Comparison of ENCODE assay signal across 24 cellular contexts in the genomic region with DNA sequence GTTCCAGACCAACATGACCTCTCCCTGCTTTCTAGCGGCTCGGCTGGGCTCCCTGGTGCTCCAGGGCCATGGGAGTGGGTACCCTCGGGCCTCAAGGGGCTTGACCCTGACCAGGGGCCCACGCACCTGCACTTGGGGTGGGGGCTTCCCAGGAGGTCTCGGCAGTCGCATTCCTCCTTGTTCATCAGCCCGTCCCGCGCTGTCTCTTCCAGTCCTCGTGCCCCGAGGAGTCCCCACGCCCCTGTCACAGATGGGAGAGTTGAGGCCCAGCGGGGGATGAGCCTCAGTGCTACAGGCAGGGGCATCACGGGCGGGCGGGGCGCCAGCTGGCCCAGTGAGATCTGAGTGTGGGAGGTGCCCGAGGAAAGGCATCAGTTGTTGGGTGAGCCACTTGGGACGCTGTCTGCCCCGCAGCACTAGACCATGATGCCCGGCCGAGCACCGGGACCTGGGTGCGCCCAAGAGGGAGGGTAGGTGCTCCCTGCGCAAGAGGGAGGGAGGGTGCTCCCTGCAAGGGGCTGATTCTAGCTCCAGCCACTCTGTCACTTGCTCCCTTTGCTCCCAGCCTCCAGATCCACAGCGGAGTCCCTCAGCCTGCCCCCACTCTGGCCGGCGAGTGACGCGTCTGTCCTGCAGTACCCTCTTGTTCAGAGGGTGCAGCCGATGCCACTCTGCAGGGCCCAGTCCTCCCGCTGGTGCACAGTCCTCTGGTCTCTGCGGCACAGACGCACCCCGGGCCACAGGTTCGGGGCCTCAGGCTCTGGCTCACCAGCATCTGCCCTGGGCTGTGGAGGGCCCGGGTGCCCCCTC. TPM values are rescaled to one million over a fixed set of nuclear protein-coding genes. Genes with fewer than 3 reads are reported as not detected.
DNase-seq lines count a peak whose midpoint lies in the region; ATAC-seq and TF ChIP-seq lines count a peak whose summit lies in the region.
"Had no signal": no experiment of that assay in that cellular context is flagged by ENCODE, and none has a peak within 500 bp of the region (broad histone marks: within the 10 kb centered on the region; RNA-seq: fewer than 3 reads in every experiment).

No MANE protein-coding gene starts in this region.

- H3K9me3 ChIP-seq in breast epithelium (no peaks in the 10 kb centered on the region), mammary epithelial cell (replicated peaks; ENCODE audit: insufficient read depth, low read length) (no peaks in the 10 kb centered on the region), HAP-1 (no peaks in the 10 kb centered on the region)
- H3K9me3 ChIP-seq: Caco-2, heart right ventricle, upper lobe of left lung had no signal

- H3K27me3 ChIP-seq in breast epithelium (peaks cover 0 to 19% of the 10 kb centered on the region in 2 donors), mammary epithelial cell (ENCODE audit: insufficient read depth, low read length) (no peaks in the 10 kb centered on the region), HAP-1 (ENCODE audit: low read depth) (no peaks in the 10 kb centered on the region)

- no peak for TF ChIP-seq POLR2A in breast epithelium (IDR thresholded peaks at IDR 0.05)

- WGBS in mammary epithelial cell (ENCODE audit: low coverage, missing lambda C conversion rate) = 76% methylated on average over 10 of the region's 37 CpGs

- H3K4me1 Mint-ChIP-seq in activated naive CD8-positive, alpha-beta T cell treated with anti-CD3 and anti-CD28 coated beads, Interleukin-2, amount 50 U/mL, for 24 hours = peaks cover 4% of the 10 kb centered on the region
- peaks cover 8% of the 10 kb centered on the region for H3K4me1 Mint-ChIP-seq in stimulated activated effector memory CD8-positive, alpha-beta T cell treated with anti-CD3 and anti-CD28 coated beads, Interleukin-12 subunit alpha, Interleukin-12 subunit beta, amount 100 ng/mL, for 72 hours
- no peaks in the 10 kb centered on the region for H3K4me1 Mint-ChIP-seq in immature natural killer cell
- H3K4me1 Mint-ChIP-seq: activated T-helper 17 cell treated with anti-CD3 and anti-CD28 coated beads, Interleukin-2, amount 50 U/mL, for 72 hours had no signal

- H3K4me3 ChIP-seq in breast epithelium (peak overlapping the region in 2 of 3 donors; percentile 11 to 44), mammary epithelial cell (replicated peaks in 1 of 3; ENCODE audit: insufficient read depth in 1 of 3, low read depth in 2 of 3, low read length in 3 of 3) (no peak overlapping the region), HAP-1 (no peak overlapping the region), coronary artery (no peak overlapping the region)
- H3K4me3 ChIP-seq: heart right ventricle, smooth muscle cell, upper lobe of left lung had no signal

- H4K20me1 ChIP-seq in mammary epithelial cell (ENCODE audit: insufficient read depth, low read length) = no peaks in the 10 kb centered on the region

- intact Hi-C loops in breast epithelium (cut with DNase I; ENCODE audit: low total_unique reads) = loop anchor here (10.0 kb wide), 1 partner anchor 153 kb away; no protein-coding TSS in a partner anchor
- intact Hi-C loops in mammary epithelial cell (cut with micrococcal nuclease) = no loop called here

- H3K27ac Mint-ChIP-seq in activated naive CD8-positive, alpha-beta T cell treated with anti-CD3 and anti-CD28 coated beads, Interleukin-2, amount 50 U/mL, for 24 hours = no peak overlapping the region
- no peak overlapping the region for H3K27ac Mint-ChIP-seq in stimulated activated effector memory CD8-positive, alpha-beta T cell treated with anti-CD3 and anti-CD28 coated beads, Interleukin-12 subunit alpha, Interleukin-12 subunit beta, amount 100 ng/mL, for 72 hours
- no peak overlapping the region for H3K27ac Mint-ChIP-seq in immature natural killer cell
- H3K27ac Mint-ChIP-seq: activated naive CD4-positive, alpha-beta T cell treated with anti-CD3 and anti-CD28 coated beads, Interleukin-2, amount 50 U/mL, for 72 hours; activated T-helper 17 cell treated with anti-CD3 and anti-CD28 coated beads, Interleukin-2, amount 50 U/mL, for 72 hours; naive thymus-derived CD4-positive, alpha-beta T cell had no signal

- no peak overlapping the region for H3K9ac ChIP-seq in mammary epithelial cell (ENCODE audit: insufficient read depth, low read length)

- H3K79me2 ChIP-seq in mammary epithelial cell (ENCODE audit: insufficient read depth, low read length) = no peaks in the 10 kb centered on the region

- peak; percentile 26 for ATAC-seq in activated naive CD8-positive, alpha-beta T cell treated with anti-CD3 and anti-CD28 coated beads, Interleukin-2, amount 50 U/mL, for 24 hours
- peak; percentile 17 for ATAC-seq in stimulated activated effector memory CD8-positive, alpha-beta T cell treated with anti-CD3 and anti-CD28 coated beads, Interleukin-12 subunit alpha, Interleukin-12 subunit beta, amount 100 ng/mL, for 72 hours
- ATAC-seq: left colon had no signal

- dilution Hi-C loops in mammary epithelial cell (cut with HindIII; ENCODE audit: low sequenced_read_pairs) = no loop called here

- no peak overlapping the region for H3K4me2 ChIP-seq in mammary epithelial cell (ENCODE audit: insufficient read depth, low read depth, low read length)
- H3K4me2 ChIP-seq: smooth muscle cell had no signal

- H3K36me3 ChIP-seq in breast epithelium (no peaks in the 10 kb centered on the region), mammary epithelial cell (ENCODE audit: insufficient read depth, low read length) (no peaks in the 10 kb centered on the region), HAP-1 (replicated peaks) (peaks cover 9% of the 10 kb centered on the region)
- H3K36me3 ChIP-seq: heart right ventricle, upper lobe of left lung had no signal

- no peak for DNase-seq in breast epithelium (ENCODE audit: low spot score in 2 of 2)
- no peak for DNase-seq in mammary epithelial cell
- DNase-seq in Kasumi-1 (lab: John Stamatoyannopoulos, UW) = peak; percentile 23 to 38
- no peak for DNase-seq in activated naive CD8-positive, alpha-beta T cell treated with anti-CD3 and anti-CD28 coated beads, Interleukin-2, amount 50 U/mL, for 24 hours
- no peak for DNase-seq in stimulated activated effector memory CD8-positive, alpha-beta T cell treated with anti-CD3 and anti-CD28 coated beads, Interleukin-12 subunit alpha, Interleukin-12 subunit beta, amount 100 ng/mL, for 72 hours (ENCODE audit: low spot score in 2 of 2)
- no peak for DNase-seq in HAP-1 (ENCODE audit: low spot score in 2 of 2)
- DNase-seq in coronary artery (ENCODE audit: low spot score) = no peak
- no peak for DNase-seq in immature natural killer cell
- DNase-seq: activated CD8-positive, alpha-beta memory T cell treated with anti-CD3 and anti-CD28 coated beads, Interleukin-2, amount 50 U/mL, for 48 hours; erythroblast; HCEC 1CT; heart right ventricle; left colon; mesendoderm; NCI-H1694 treated with DMSO at 0.1 percent for 48 hours; NCI-H774; occipital lobe had no signal

- H3K36me3 Mint-ChIP-seq in activated naive CD8-positive, alpha-beta T cell treated with anti-CD3 and anti-CD28 coated beads, Interleukin-2, amount 50 U/mL, for 24 hours (ENCODE audit: low read depth) = no peaks in the 10 kb centered on the region
- no peaks in the 10 kb centered on the region for H3K36me3 Mint-ChIP-seq in stimulated activated effector memory CD8-positive, alpha-beta T cell treated with anti-CD3 and anti-CD28 coated beads, Interleukin-12 subunit alpha, Interleukin-12 subunit beta, amount 100 ng/mL, for 72 hours
- peaks cover 0 to 5% (median 0%) of the 10 kb centered on the region in 3 donors for H3K36me3 Mint-ChIP-seq in immature natural killer cell
- H3K36me3 Mint-ChIP-seq: activated naive CD4-positive, alpha-beta T cell treated with anti-CD3 and anti-CD28 coated beads, Interleukin-2, amount 50 U/mL, for 72 hours had no signal

- CTCF ChIA-PET in mammary epithelial cell (lab: Charles Lee; ENCODE audit: low non-redundant PET) = no interaction called here

- no peak overlapping the region for H2AFZ ChIP-seq in mammary epithelial cell (ENCODE audit: low read depth, low read length)

- peaks cover 3% of the 10 kb centered on the region for H3K27me3 Mint-ChIP-seq in activated naive CD8-positive, alpha-beta T cell treated with anti-CD3 and anti-CD28 coated beads, Interleukin-2, amount 50 U/mL, for 24 hours
- H3K27me3 Mint-ChIP-seq in immature natural killer cell (ENCODE audit: low read depth in 3 of 3) = peaks cover 0 to 2% (median 0%) of the 10 kb centered on the region in 3 donors
- H3K27me3 Mint-ChIP-seq: activated B cell treated with CpG ODN at 0.5 μM for 24 hours had no signal

- H3K4me3 Mint-ChIP-seq in activated naive CD8-positive, alpha-beta T cell treated with anti-CD3 and anti-CD28 coated beads, Interleukin-2, amount 50 U/mL, for 24 hours = no peak overlapping the region
- H3K4me3 Mint-ChIP-seq in stimulated activated effector memory CD8-positive, alpha-beta T cell treated with anti-CD3 and anti-CD28 coated beads, Interleukin-12 subunit alpha, Interleukin-12 subunit beta, amount 100 ng/mL, for 72 hours = no peak overlapping the region
- H3K4me3 Mint-ChIP-seq in immature natural killer cell = no peak overlapping the region
- H3K4me3 Mint-ChIP-seq: activated T-helper 17 cell treated with anti-CD3 and anti-CD28 coated beads, Interleukin-2, amount 50 U/mL, for 72 hours; naive thymus-derived CD4-positive, alpha-beta T cell had no signal

- no peak overlapping the region for H3K27ac ChIP-seq in breast epithelium
- H3K27ac ChIP-seq in mammary epithelial cell (ENCODE audit: insufficient read depth, low read depth, low read length) = no peak overlapping the region
- no peak overlapping the region for H3K27ac ChIP-seq in coronary artery
- H3K27ac ChIP-seq: heart right ventricle, upper lobe of left lung had no signal

- no peak for TF ChIP-seq CTCF in breast epithelium (IDR thresholded peaks at IDR 0.05)
- no peak for TF ChIP-seq CTCF in mammary epithelial cell (conservative IDR thresholded peaks at IDR 0.05 in 1 of 2, IDR thresholded peaks at IDR 0.05 in 1 of 2; ENCODE audit: extremely low read depth in 1 of 2, insufficient read depth in 1 of 2, low read depth in 1 of 2, low read length in 2 of 2)
- no peak for TF ChIP-seq CTCF in coronary artery (IDR thresholded peaks at IDR 0.05)

- BruUV-seq in mammary epithelial cell (replicated peaks; lab: Mats Ljungman, UMichigan) = no TSS peak

- H3K9me3 Mint-ChIP-seq in activated naive CD8-positive, alpha-beta T cell treated with anti-CD3 and anti-CD28 coated beads, Interleukin-2, amount 50 U/mL, for 24 hours = no peaks in the 10 kb centered on the region
- no peaks in the 10 kb centered on the region for H3K9me3 Mint-ChIP-seq in stimulated activated effector memory CD8-positive, alpha-beta T cell treated with anti-CD3 and anti-CD28 coated beads, Interleukin-12 subunit alpha, Interleukin-12 subunit beta, amount 100 ng/mL, for 72 hours
- H3K9me3 Mint-ChIP-seq in immature natural killer cell = no peaks in the 10 kb centered on the region
- H3K9me3 Mint-ChIP-seq: activated B cell treated with CpG ODN at 0.5 μM for 24 hours; activated naive CD4-positive, alpha-beta T cell treated with anti-CD3 and anti-CD28 coated beads, Interleukin-2, amount 50 U/mL, for 72 hours; activated T-helper 17 cell treated with anti-CD3 and anti-CD28 coated beads, Interleukin-2, amount 50 U/mL, for 72 hours; naive thymus-derived CD4-positive, alpha-beta T cell had no signal

- H3K4me1 ChIP-seq in breast epithelium (no peaks in the 10 kb centered on the region), mammary epithelial cell (ENCODE audit: insufficient read depth, low read length) (no peaks in the 10 kb centered on the region), HAP-1 (no peaks in the 10 kb centered on the region)
- H3K4me1 ChIP-seq: Caco-2 had no signal

- in situ Hi-C loops in mammary epithelial cell (cut with MboI; ENCODE audit: low sequenced_read_pairs in 2 of 2) = no loop called here
- in situ Hi-C loops in HAP-1 (cut with MboI; ENCODE audit: low sequenced_read_pairs) = no loop called here

RNA-seq across cellular contexts. Expression of a gene that starts 23.8 kb away (rescaled TPM):
- total RNA-seq in breast epithelium (10 to 100 TPM in 1 of 3 donors, 1 to 10 TPM in 2; 2.9 to 18.6 (median 4.7) TPM), mammary epithelial cell (10 to 100 TPM in 1 of 2 donors, under 1 TPM in 1; 0.50 to 11.3 TPM)
- polyA plus RNA-seq in mammary epithelial cell (8.1 TPM), immature natural killer cell (under 1 TPM in 1 of 3 donors, not detected in 2; 0.72 TPM)
- polyA minus RNA-seq in mammary epithelial cell = 0.57 TPM
- total RNA-seq: activated naive CD4-positive, alpha-beta T cell treated with anti-CD3 and anti-CD28 coated beads, Interleukin-2, amount 50 U/mL, for 72 hours had no signal
- polyA plus RNA-seq: naive thymus-derived CD4-positive, alpha-beta T cell had no signal

RNA-seq across cellular contexts. Expression of a gene that starts 42.5 kb away (rescaled TPM):
- total RNA-seq in breast epithelium (10 to 100 TPM; 14.8 to 18.6 (median 17.0) TPM), mammary epithelial cell (10 to 100 TPM in 1 of 2 donors, 1 to 10 TPM in 1; 9.8 to 19.0 TPM)
- polyA plus RNA-seq in mammary epithelial cell (6.2 TPM), immature natural killer cell (1 to 10 TPM in 1 of 3 donors, under 1 TPM in 1, not detected in 1; 0.36 to 1.2 TPM)
- polyA minus RNA-seq in mammary epithelial cell = 2.7 TPM

Comparison
In these comparisons a context has a peak if more than half of its experiments do, and no peak if none do; other contexts are left out.
1. H3K4me3 ChIP-seq: peak in breast epithelium (2 of 3); none in mammary epithelial cell (0 of 3), HAP-1 (single experiment) and coronary artery (single experiment).
2. DNase-seq: peak in Kasumi-1 (2 of 2); none in breast epithelium (0 of 2), mammary epithelial cell (single experiment), activated naive CD8-positive, alpha-beta T cell treated with anti-CD3 and anti-CD28 coated beads, Interleukin-2, amount 50 U/mL, for 24 hours (single experiment), stimulated activated effector memory CD8-positive, alpha-beta T cell treated with anti-CD3 and anti-CD28 coated beads, Interleukin-12 subunit alpha, Interleukin-12 subunit beta, amount 100 ng/mL, for 72 hours (0 of 2), HAP-1 (0 of 2), coronary artery (single experiment) and immature natural killer cell (0 of 3).